In genomic region chr9:112115109-112115508, GRCh38 we compare ENCODE assay signal across 29 cellular contexts.
"Had no signal": no experiment of that assay in that cellular context is flagged by ENCODE, and none has a peak within 500 bp of the region (broad histone marks: within the 10 kb centered on the region; RNA-seq: fewer than 3 reads in every experiment).

No MANE protein-coding gene starts in this region.

- H2AFZ ChIP-seq: parathyroid adenoma had no signal

- H3K27ac Mint-ChIP-seq: mesothelial cell of epicardium had no signal

- H3K27ac ChIP-seq: coronary artery, parathyroid adenoma, prostate gland, right atrium auricular region, sigmoid colon, thyroid gland, vagina had no signal

- DNase-seq: dermis blood vessel endothelial cell; effector memory CD8-positive, alpha-beta T cell; erythroblast; hypothalamus; immature natural killer cell; islet precursor cell; kidney glomerular epithelial cell; left colon; left ventricle myocardium superior; mesenchymal stem cell; mucosa of descending colon; naive B cell; sigmoid colon; stimulated activated CD4-positive, alpha-beta T cell treated with anti-CD3 and anti-CD28 coated beads, Interleukin-2, amount 100 ng/mL, for 24 hours; stimulated activated naive CD4-positive, alpha-beta T cell; stimulated activated naive CD8-positive, alpha-beta T cell treated with anti-CD3 and anti-CD28 coated beads, Interleukin-15, amount 100 ng/mL, for 72 hours; thyroid gland; trophoblast cell had no signal

- H3K4me3 ChIP-seq: coronary artery, lung, mucosa of descending colon, prostate gland, right atrium auricular region, sigmoid colon, thyroid gland, vagina had no signal

- H3K4me3 Mint-ChIP-seq: effector memory CD8-positive, alpha-beta T cell; immature natural killer cell; mesothelial cell of epicardium; natural killer cell treated with Interleukin-12 subunit alpha and Interleukin-12 subunit beta and Interleukin-15 and Interleukin-18, amount 100 ng/mL, for 72 hours; neural crest cell; stimulated activated naive CD8-positive, alpha-beta T cell treated with anti-CD3 and anti-CD28 coated beads, Interleukin-15, amount 100 ng/mL, for 72 hours had no signal

- H3K79me2 ChIP-seq: parathyroid adenoma had no signal

- H3K27me3 ChIP-seq: right atrium auricular region, sigmoid colon, thyroid gland, vagina had no signal

- H3K36me3 ChIP-seq: prostate gland, right atrium auricular region, sigmoid colon, thyroid gland had no signal

- H3K9ac ChIP-seq: parathyroid adenoma had no signal

- H3K9me3 ChIP-seq: mucosa of descending colon, prostate gland, right atrium auricular region, sigmoid colon, thyroid gland, vagina had no signal

- ATAC-seq: effector memory CD8-positive, alpha-beta T cell; left colon; left ventricle myocardium superior; mucosa of descending colon; natural killer cell treated with Interleukin-12 subunit alpha and Interleukin-12 subunit beta and Interleukin-15 and Interleukin-18, amount 100 ng/mL, for 72 hours; stimulated activated naive CD8-positive, alpha-beta T cell treated with anti-CD3 and anti-CD28 coated beads, Interleukin-15, amount 100 ng/mL, for 72 hours had no signal

- H3K4me1 ChIP-seq: prostate gland, right atrium auricular region, sigmoid colon, thyroid gland, vagina had no signal

- H3K9me3 Mint-ChIP-seq: effector memory CD8-positive, alpha-beta T cell; immature natural killer cell; mesothelial cell of epicardium; naive B cell; natural killer cell treated with Interleukin-12 subunit alpha and Interleukin-12 subunit beta and Interleukin-15 and Interleukin-18, amount 100 ng/mL, for 72 hours; neural crest cell; stimulated activated naive CD8-positive, alpha-beta T cell treated with anti-CD3 and anti-CD28 coated beads, Interleukin-15, amount 100 ng/mL, for 72 hours had no signal

- FAIRE-seq: endometrium, frontal cortex had no signal

- H3K27me3 Mint-ChIP-seq: effector memory CD8-positive, alpha-beta T cell; naive B cell; natural killer cell treated with Interleukin-12 subunit alpha and Interleukin-12 subunit beta and Interleukin-15 and Interleukin-18, amount 100 ng/mL, for 72 hours; stimulated activated naive CD8-positive, alpha-beta T cell treated with anti-CD3 and anti-CD28 coated beads, Interleukin-15, amount 100 ng/mL, for 72 hours had no signal
